ENCODE assay signal across 9 cellular contexts in the genomic region with DNA sequence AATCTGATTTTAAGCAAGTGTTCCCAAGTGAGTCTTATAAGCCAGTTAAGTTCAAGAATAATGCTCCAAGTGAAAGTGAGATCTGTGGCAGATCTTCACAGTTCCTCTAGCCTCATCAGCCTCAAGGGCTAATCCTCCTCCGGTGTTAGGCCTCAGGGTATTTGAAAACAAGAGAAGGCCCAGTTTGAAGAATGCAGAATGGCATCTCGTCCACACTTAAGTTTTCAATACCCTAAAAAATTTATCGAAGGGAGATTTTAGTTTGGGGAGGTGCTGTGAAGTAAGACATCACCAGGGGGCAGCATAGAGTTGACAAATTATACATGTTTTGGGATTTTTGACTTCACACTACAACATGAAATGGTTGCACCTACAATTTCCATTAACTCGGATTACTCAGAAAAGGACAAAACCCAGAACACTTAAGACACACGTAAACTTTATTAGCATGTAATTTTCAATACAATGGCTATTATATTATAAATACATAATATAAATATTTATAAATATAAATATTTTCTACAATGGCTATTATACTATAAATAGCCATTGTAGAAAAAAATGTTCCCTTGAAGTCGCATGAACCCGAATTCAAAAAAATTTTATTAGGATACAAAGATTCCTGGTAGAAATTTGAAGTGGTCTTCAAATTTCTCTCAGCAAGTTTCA. TPM values are rescaled to one million over a fixed set of nuclear protein-coding genes. Genes with fewer than 3 reads are reported as not detected.
DNase-seq lines count a peak whose midpoint lies in the region; ATAC-seq lines count a peak whose summit lies in the region.
"Had no signal": no experiment of that assay in that cellular context is flagged by ENCODE, and none has a peak within 500 bp of the region (broad histone marks: within the 10 kb centered on the region; RNA-seq: fewer than 3 reads in every experiment).

No MANE protein-coding gene starts in this region.

- DNase-seq in ACHN, result peak; percentile 20
- DNase-seq in GM04504 (ENCODE audit: low read depth), result peak; percentile 3
- DNase-seq in NCI-H69 (lab: John Stamatoyannopoulos, UW), result peak; percentile 34
- peak; percentile 24 for DNase-seq in activated gamma-delta T cell treated with anti-CD3 and anti-CD28 coated beads, Interleukin-2, amount 50 U/mL, for 16 hours (ENCODE audit: low read depth)
- DNase-seq in right cardiac atrium, result no peak
- DNase-seq in smooth muscle cell of the brain vasculature (ENCODE audit: low read depth, low spot score), result peak; percentile 10
- no peak for DNase-seq in NCI-H2029 (lab: John Stamatoyannopoulos, UW)

- 3% methylated on average over 7 of the region's 7 CpGs for WGBS in right cardiac atrium

- no peaks in the 10 kb centered on the region for H3K4me1 ChIP-seq in right cardiac atrium (ENCODE audit: control insufficient read depth, insufficient read depth, low read length)

- H3K9me3 ChIP-seq in right cardiac atrium (ENCODE audit: control insufficient read depth, low read length), result no peaks in the 10 kb centered on the region

- peak; percentile 16 for ATAC-seq in HG02759 (IDR thresholded peaks at IDR 0.05; ENCODE audit: unreplicated experiment)
- no peak for ATAC-seq in right cardiac atrium

- no peaks in the 10 kb centered on the region for H3K27me3 ChIP-seq in right cardiac atrium (ENCODE audit: control insufficient read depth, insufficient read depth)

- peak overlapping the region; percentile 28 for H3K4me3 ChIP-seq in right cardiac atrium (ENCODE audit: low read length)

- intact Hi-C loops in right cardiac atrium (cut with DNase I), result loop anchor here in 2 of 4 donors (2.0 to 5.0 kb wide), 2 partner anchors 80 to 81 kb away; no protein-coding TSS in a partner anchor

- in situ Hi-C loops in ACHN (cut with HindIII; ENCODE audit: low pct_ligation_motif_present, low pct_unique_long_range_greater_than_20kb, low sequenced_read_pairs), result no loop called here

- no peak overlapping the region for H3K27ac ChIP-seq in right cardiac atrium (ENCODE audit: low read length)

RNA-seq across cellular contexts. Expression of a gene that starts 2.3 kb away (rescaled TPM):
- under 1 TPM in 1 of 4 donors, not detected in 3; 0.09 TPM for total RNA-seq in right cardiac atrium
- polyA plus RNA-seq in right cardiac atrium, result not detected
- total RNA-seq: LHCN-M2 had no signal

RNA-seq across cellular contexts. Expression of a gene that starts 45.2 kb away (rescaled TPM):
- total RNA-seq in right cardiac atrium, result under 1 TPM in 1 of 4 donors, not detected in 3; 0.34 TPM
- not detected for polyA plus RNA-seq in right cardiac atrium
- total RNA-seq: LHCN-M2 had no signal

Comparison
In these comparisons a context has a peak if more than half of its experiments do, and no peak if none do; other contexts are left out.
1. DNase-seq: peak in ACHN (single experiment), GM04504 (single experiment), NCI-H69 (single experiment), activated gamma-delta T cell treated with anti-CD3 and anti-CD28 coated beads, Interleukin-2, amount 50 U/mL, for 16 hours (single experiment) and smooth muscle cell of the brain vasculature (single experiment); none in right cardiac atrium (0 of 3) and NCI-H2029 (single experiment).